In genomic region chr5:159987031-159987674, GRCh38 we compare ENCODE assay signal across 7 cellular contexts. TPM values are rescaled to one million over a fixed set of nuclear protein-coding genes. Genes with fewer than 3 reads are reported as not detected.
DNase-seq lines count a peak whose midpoint lies in the region; ATAC-seq and TF ChIP-seq lines count a peak whose summit lies in the region.

No MANE protein-coding gene starts in this region.

- peaks cover 2% of the 10 kb centered on the region for H3F3A ChIP-seq in smooth muscle cell (ENCODE audit: low read depth)

- H3K36me3 ChIP-seq in breast epithelium: no peaks in the 10 kb centered on the region
- no peaks in the 10 kb centered on the region for H3K36me3 ChIP-seq in smooth muscle cell (ENCODE audit: low read depth)

- H3K4me3 ChIP-seq in breast epithelium (peak overlapping the region; percentile 38 to 68 (median 42)), smooth muscle cell (peak overlapping the region; percentile 52)

- TF ChIP-seq POLR2A in breast epithelium (IDR thresholded peaks at IDR 0.05): no peak

- no peak overlapping the region for H3K9ac ChIP-seq in smooth muscle cell (ENCODE audit: low read depth)

- H3K27ac ChIP-seq in VCaP (peak overlapping the region; percentile 48), breast epithelium (peak overlapping the region in 1 of 2 donors; percentile 33), smooth muscle cell (ENCODE audit: low read depth) (no peak overlapping the region)

- no peaks in the 10 kb centered on the region for H3K79me2 ChIP-seq in smooth muscle cell (ENCODE audit: low read depth)

- 5% methylated on average over 50 of the region's 50 CpGs for WGBS in smooth muscle cell (ENCODE audit: low lambda C conversion rate)

- H3K9me3 ChIP-seq in breast epithelium (no peaks in the 10 kb centered on the region), smooth muscle cell (replicated peaks; ENCODE audit: low read depth) (no peaks in the 10 kb centered on the region)

- H3K4me2 ChIP-seq in smooth muscle cell: peak overlapping the region; percentile 85

- H3K27me3 ChIP-seq in breast epithelium: peaks cover 0 to 5% of the 10 kb centered on the region in 2 donors
- peaks cover 58% of the 10 kb centered on the region for H3K27me3 ChIP-seq in smooth muscle cell (ENCODE audit: low read depth)

- H4K20me1 ChIP-seq in smooth muscle cell (ENCODE audit: low read depth): no peaks in the 10 kb centered on the region

- H2AFZ ChIP-seq in smooth muscle cell (ENCODE audit: low read depth): no peak overlapping the region

- DNase-seq in NCI-H2107 (lab: John Stamatoyannopoulos, UW) (peak; percentile 32), breast epithelium (ENCODE audit: low spot score in 2 of 2) (peak; percentile 69 to 87), iPS-NIHi7 (ENCODE audit: extremely low spot score) (peak; percentile 92), smooth muscle cell (lab: John Stamatoyannopoulos, UW; ENCODE audit: unreplicated experiment) (peak; percentile 9)

- ATAC-seq in GM18519 (IDR thresholded peaks at IDR 0.05; ENCODE audit: low FRiP score, unreplicated experiment): peak; percentile 78
- ATAC-seq in HG03060 (IDR thresholded peaks at IDR 0.05; ENCODE audit: low read depth, unreplicated experiment): peak; percentile 58

- TF ChIP-seq CTCF in VCaP (conservative IDR thresholded peaks at IDR 0.05) (peak; percentile 88), breast epithelium (IDR thresholded peaks at IDR 0.05) (peak in 2 of 3 donors; percentile 71 to 79), smooth muscle cell (IDR thresholded peaks at IDR 0.05; ENCODE audit: borderline replicate concordance, insufficient read depth, poor library complexity, severe bottlenecking) (peak; percentile 58)

- H3K4me1 ChIP-seq in breast epithelium: no peaks in the 10 kb centered on the region
- H3K4me1 ChIP-seq in smooth muscle cell (ENCODE audit: low read depth): no peaks in the 10 kb centered on the region

- intact Hi-C loops in breast epithelium (cut with DNase I; ENCODE audit: low total_unique reads): loop anchor here (2.0 kb wide), 1 partner anchor 838 kb away; no protein-coding TSS in a partner anchor

RNA-seq across cellular contexts. Expression of gene TTC1, which starts 21.8 kb away (rescaled TPM):
- 10 to 100 TPM; 36.3 to 45.2 (median 41.0) TPM for total RNA-seq in breast epithelium
- 31.5 and 38.4 TPM in 2 replicates for total RNA-seq in smooth muscle cell
- polyA plus RNA-seq in smooth muscle cell: 45.7 and 50.7 TPM in 2 replicates

Comparison
In these comparisons a context has a peak if more than half of its experiments do, and no peak if none do; other contexts are left out.
1. DNase-seq: peak in every context shown above with its lines; median percentile 92 in iPS-NIHi7; 78 in breast epithelium; 32 in NCI-H2107; 9 in smooth muscle cell.